In genomic region chr12:22803725-22804124, GRCh38 we compare ENCODE assay signal across 1 cellular context.
TF ChIP-seq lines count a peak whose summit lies in the region.

No MANE protein-coding gene starts in this region.

TF ChIP-seq in Ishikawa, 13 proteins besides CTCF, POLR2A, EP300 and RAD21 (continued from another document):
- TF ChIP-seq REST (IDR thresholded peaks at IDR 0.05; ENCODE audit: low read depth): no peak
- no peak for TF ChIP-seq TEAD4 (IDR thresholded peaks at IDR 0.05)
- no peak for TF ChIP-seq NFIC (IDR thresholded peaks at IDR 0.05)
TF ChIP-seq in Ishikawa: peak in this region for 0.
